1 cellular context compared by ENCODE assay signal in the genomic region with DNA sequence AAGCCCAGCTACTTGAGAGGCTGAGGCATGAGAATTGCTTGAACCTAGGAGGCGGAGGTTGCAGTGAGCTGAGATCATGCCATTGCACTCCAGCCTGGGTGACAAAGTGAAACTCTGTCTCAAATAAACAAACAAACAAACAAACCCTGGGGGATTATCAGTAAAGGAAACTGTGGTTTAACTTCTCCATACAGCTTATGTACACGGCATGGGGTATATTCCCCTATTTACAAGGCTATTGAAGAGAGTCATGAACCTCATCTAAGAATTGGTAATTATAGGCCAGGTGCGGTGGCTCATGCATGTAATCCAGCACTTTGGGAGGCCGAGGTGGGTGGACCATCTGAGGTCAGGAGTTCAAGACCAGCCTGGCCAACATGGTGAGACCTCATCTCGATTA. TPM values are rescaled to one million over a fixed set of nuclear protein-coding genes. Genes with fewer than 3 reads are reported as not detected.
"Had no signal": no experiment of that assay in that cellular context is flagged by ENCODE, and none has a peak within 500 bp of the region (broad histone marks: within the 10 kb centered on the region; RNA-seq: fewer than 3 reads in every experiment).

No MANE protein-coding gene starts in this region.

RNA-seq across cellular contexts. Expression of a gene that starts 9.9 kb away (rescaled TPM):
- total RNA-seq: LHCN-M2 had no signal
